ENCODE assay signal across 1 cellular context in genomic region chr7:151925446-151926335, GRCh38.
A peak's percentile ranks its signal among the peaks of the same experiment; 100 is the strongest.
TF ChIP-seq lines count a peak whose summit lies in the region.

No MANE protein-coding gene starts in this region.

TF ChIP-seq in K562, 482 proteins besides CTCF, POLR2A, EP300 and RAD21 (continued from another document and continues in another):
- TF ChIP-seq, protein P1, sequence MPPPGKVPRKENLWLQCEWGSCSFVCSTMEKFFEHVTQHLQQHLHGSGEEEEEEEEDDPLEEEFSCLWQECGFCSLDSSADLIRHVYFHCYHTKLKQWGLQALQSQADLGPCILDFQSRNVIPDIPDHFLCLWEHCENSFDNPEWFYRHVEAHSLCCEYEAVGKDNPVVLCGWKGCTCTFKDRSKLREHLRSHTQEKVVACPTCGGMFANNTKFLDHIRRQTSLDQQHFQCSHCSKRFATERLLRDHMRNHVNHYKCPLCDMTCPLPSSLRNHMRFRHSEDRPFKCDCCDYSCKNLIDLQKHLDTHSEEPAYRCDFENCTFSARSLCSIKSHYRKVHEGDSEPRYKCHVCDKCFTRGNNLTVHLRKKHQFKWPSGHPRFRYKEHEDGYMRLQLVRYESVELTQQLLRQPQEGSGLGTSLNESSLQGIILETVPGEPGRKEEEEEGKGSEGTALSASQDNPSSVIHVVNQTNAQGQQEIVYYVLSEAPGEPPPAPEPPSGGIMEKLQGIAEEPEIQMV (tag; conservative IDR thresholded peaks at IDR 0.05; ENCODE audit: low read depth), result peak; percentile 88
- TF ChIP-seq ZNF584 (CRISPR knock-in tag; IDR thresholded peaks at IDR 0.05; ENCODE audit: low read depth) (peak; percentile 98), ATF3 (IDR thresholded peaks at IDR 0.05) (peak; percentile 83), ATF3 (CRISPR knock-in tag; conservative IDR thresholded peaks at IDR 0.05) (peak; percentile 86), DDX20 (tag; IDR thresholded peaks at IDR 0.05; ENCODE audit: low read depth) (peak; percentile 90), ZKSCAN1 (IDR thresholded peaks at IDR 0.05; ENCODE audit: low read depth, low read length) (no peak), E2F3 (CRISPR knock-in tag; IDR thresholded peaks at IDR 0.05) (peak; percentile 88), MAZ (CRISPR knock-in tag; conservative IDR thresholded peaks at IDR 0.05 in 1 of 2, IDR thresholded peaks at IDR 0.05 in 1 of 2) (peak in 1 of 2 experiments; percentile 93; a peak in 2 of 4 replicates), DMBX1 (CRISPR knock-in tag; IDR thresholded peaks at IDR 0.05; ENCODE audit: borderline replicate concordance) (peak; percentile 96), ZNF583 (CRISPR knock-in tag; IDR thresholded peaks at IDR 0.05) (peak; percentile 96), MBD1 (CRISPR knock-in tag; IDR thresholded peaks at IDR 0.05) (no peak), THRB (CRISPR knock-in tag; conservative IDR thresholded peaks at IDR 0.05) (peak; percentile 97), STAT5B (CRISPR knock-in tag; IDR thresholded peaks at IDR 0.05) (no peak), PYGO2 (tag; IDR thresholded peaks at IDR 0.05) (peak; percentile 74), ZNF354B (CRISPR knock-in tag; IDR thresholded peaks at IDR 0.05) (peak; percentile 85), HIVEP1 (CRISPR knock-in tag; IDR thresholded peaks at IDR 0.05) (peak; percentile 93), HDAC8 (tag; IDR thresholded peaks at IDR 0.05) (peak; percentile 94), TRIM25 (IDR thresholded peaks at IDR 0.05; ENCODE audit: borderline replicate concordance) (no peak), GMEB1 (CRISPR knock-in tag; IDR thresholded peaks at IDR 0.05) (peak; percentile 62), ZNF395 (CRISPR knock-in tag; IDR thresholded peaks at IDR 0.05) (peak; percentile 99), EHMT2 (IDR thresholded peaks at IDR 0.05) (peak; percentile 66), SMARCA4 (IDR thresholded peaks at IDR 0.05) (peak; percentile 47; the same call in 1 of the 2 replicates), TEAD1 (CRISPR knock-in tag; IDR thresholded peaks at IDR 0.05) (peak in 1 of 2 experiments; percentile 95; a peak in 2 of 4 replicates), ZBTB7A (IDR thresholded peaks at IDR 0.05; ENCODE audit: borderline replicate concordance, control insufficient read depth, low read depth, low read length) (no peak), TOE1 (IDR thresholded peaks at IDR 0.05; ENCODE audit: borderline replicate concordance) (peak; percentile 87), TOE1 (CRISPR knock-in tag; IDR thresholded peaks at IDR 0.05; ENCODE audit: borderline replicate concordance, low read depth) (no peak), ZNF445 (CRISPR knock-in tag; IDR thresholded peaks at IDR 0.05; ENCODE audit: low read depth) (peak; percentile 69; the same call in 1 of the 2 replicates), HDAC2 (IDR thresholded peaks at IDR 0.05) (no peak), ZNF311 (CRISPR knock-in tag; IDR thresholded peaks at IDR 0.05) (peak; percentile 96), ZNF239 (CRISPR knock-in tag; IDR thresholded peaks at IDR 0.05) (peak; percentile 86), NCOA6 (IDR thresholded peaks at IDR 0.05) (no peak), SMAD4 (CRISPR knock-in tag; conservative IDR thresholded peaks at IDR 0.05) (peak; percentile 93), SOX6 (IDR thresholded peaks at IDR 0.05) (0 out of 2 replicates have a peak, but pooled peaks have one; percentile 22), MBD2 (IDR thresholded peaks at IDR 0.05; ENCODE audit: borderline replicate concordance, low read depth) (no peak), YY1 (IDR thresholded peaks at IDR 0.05; ENCODE audit: borderline replicate concordance in 1 of 3, control insufficient read depth in 1 of 3, extremely low read depth in 1 of 3, insufficient read depth in 3 of 3, insufficient read length in 1 of 3, insufficient replicate concordance in 2 of 3, low read depth in 1 of 3, low read length in 2 of 3) (peak in 2 of 3 experiments; percentile 55 to 69), ZNF347 (CRISPR knock-in tag; IDR thresholded peaks at IDR 0.05; ENCODE audit: low read depth) (peak; percentile 84; the same call in 1 of the 2 replicates), MYNN (IDR thresholded peaks at IDR 0.05) (no peak), MYNN (CRISPR knock-in tag; IDR thresholded peaks at IDR 0.05) (no peak), ZNF165 (CRISPR knock-in tag; IDR thresholded peaks at IDR 0.05; ENCODE audit: borderline replicate concordance) (peak; percentile 94), MTF1 (CRISPR knock-in tag; IDR thresholded peaks at IDR 0.05; ENCODE audit: borderline replicate concordance) (no peak), ZNF274 (IDR thresholded peaks at IDR 0.05; ENCODE audit: borderline replicate concordance, low read depth, low read length) (no peak), KAT8 (IDR thresholded peaks at IDR 0.05; ENCODE audit: low read depth) (no peak), BACH1 (tag; IDR thresholded peaks at IDR 0.05) (peak; percentile 96), ZNF589 (CRISPR knock-in tag; IDR thresholded peaks at IDR 0.05; ENCODE audit: low read depth) (peak; percentile 95), NR2C2 (CRISPR knock-in tag; IDR thresholded peaks at IDR 0.05) (no peak), NR2C2 (tag; IDR thresholded peaks at IDR 0.05) (peak; percentile 78), ZNF41 (CRISPR knock-in tag; conservative IDR thresholded peaks at IDR 0.05) (peak; percentile 90; the same call in 1 of the 2 replicates), ZNF316 (IDR thresholded peaks at IDR 0.05) (peak; percentile 97), BCL6 (CRISPR knock-in tag; IDR thresholded peaks at IDR 0.05) (peak; percentile 92)
- TF ChIP-seq, protein P2, sequence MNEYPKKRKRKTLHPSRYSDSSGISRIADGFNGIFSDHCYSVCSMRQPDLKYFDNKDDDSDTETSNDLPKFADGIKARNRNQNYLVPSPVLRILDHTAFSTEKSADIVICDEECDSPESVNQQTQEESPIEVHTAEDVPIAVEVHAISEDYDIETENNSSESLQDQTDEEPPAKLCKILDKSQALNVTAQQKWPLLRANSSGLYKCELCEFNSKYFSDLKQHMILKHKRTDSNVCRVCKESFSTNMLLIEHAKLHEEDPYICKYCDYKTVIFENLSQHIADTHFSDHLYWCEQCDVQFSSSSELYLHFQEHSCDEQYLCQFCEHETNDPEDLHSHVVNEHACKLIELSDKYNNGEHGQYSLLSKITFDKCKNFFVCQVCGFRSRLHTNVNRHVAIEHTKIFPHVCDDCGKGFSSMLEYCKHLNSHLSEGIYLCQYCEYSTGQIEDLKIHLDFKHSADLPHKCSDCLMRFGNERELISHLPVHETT (CRISPR knock-in tag; conservative IDR thresholded peaks at IDR 0.05 in 1 of 2, IDR thresholded peaks at IDR 0.05 in 1 of 2), result peak in 1 of 2 experiments; percentile 98; a peak in 2 of 4 replicates
- TF ChIP-seq, protein P3, sequence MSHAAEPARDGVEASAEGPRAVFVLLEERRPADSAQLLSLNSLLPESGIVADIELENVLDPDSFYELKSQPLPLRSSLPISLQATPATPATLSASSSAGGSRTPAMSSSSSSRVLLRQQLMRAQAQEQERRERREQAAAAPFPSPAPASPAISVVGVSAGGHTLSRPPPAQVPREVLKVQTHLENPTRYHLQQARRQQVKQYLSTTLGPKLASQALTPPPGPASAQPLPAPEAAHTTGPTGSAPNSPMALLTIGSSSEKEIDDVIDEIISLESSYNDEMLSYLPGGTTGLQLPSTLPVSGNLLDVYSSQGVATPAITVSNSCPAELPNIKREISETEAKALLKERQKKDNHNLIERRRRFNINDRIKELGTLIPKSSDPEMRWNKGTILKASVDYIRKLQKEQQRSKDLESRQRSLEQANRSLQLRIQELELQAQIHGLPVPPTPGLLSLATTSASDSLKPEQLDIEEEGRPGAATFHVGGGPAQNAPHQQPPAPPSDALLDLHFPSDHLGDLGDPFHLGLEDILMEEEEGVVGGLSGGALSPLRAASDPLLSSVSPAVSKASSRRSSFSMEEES (CRISPR knock-in tag; IDR thresholded peaks at IDR 0.05), result peak; percentile 96
- TF ChIP-seq, protein P4, sequence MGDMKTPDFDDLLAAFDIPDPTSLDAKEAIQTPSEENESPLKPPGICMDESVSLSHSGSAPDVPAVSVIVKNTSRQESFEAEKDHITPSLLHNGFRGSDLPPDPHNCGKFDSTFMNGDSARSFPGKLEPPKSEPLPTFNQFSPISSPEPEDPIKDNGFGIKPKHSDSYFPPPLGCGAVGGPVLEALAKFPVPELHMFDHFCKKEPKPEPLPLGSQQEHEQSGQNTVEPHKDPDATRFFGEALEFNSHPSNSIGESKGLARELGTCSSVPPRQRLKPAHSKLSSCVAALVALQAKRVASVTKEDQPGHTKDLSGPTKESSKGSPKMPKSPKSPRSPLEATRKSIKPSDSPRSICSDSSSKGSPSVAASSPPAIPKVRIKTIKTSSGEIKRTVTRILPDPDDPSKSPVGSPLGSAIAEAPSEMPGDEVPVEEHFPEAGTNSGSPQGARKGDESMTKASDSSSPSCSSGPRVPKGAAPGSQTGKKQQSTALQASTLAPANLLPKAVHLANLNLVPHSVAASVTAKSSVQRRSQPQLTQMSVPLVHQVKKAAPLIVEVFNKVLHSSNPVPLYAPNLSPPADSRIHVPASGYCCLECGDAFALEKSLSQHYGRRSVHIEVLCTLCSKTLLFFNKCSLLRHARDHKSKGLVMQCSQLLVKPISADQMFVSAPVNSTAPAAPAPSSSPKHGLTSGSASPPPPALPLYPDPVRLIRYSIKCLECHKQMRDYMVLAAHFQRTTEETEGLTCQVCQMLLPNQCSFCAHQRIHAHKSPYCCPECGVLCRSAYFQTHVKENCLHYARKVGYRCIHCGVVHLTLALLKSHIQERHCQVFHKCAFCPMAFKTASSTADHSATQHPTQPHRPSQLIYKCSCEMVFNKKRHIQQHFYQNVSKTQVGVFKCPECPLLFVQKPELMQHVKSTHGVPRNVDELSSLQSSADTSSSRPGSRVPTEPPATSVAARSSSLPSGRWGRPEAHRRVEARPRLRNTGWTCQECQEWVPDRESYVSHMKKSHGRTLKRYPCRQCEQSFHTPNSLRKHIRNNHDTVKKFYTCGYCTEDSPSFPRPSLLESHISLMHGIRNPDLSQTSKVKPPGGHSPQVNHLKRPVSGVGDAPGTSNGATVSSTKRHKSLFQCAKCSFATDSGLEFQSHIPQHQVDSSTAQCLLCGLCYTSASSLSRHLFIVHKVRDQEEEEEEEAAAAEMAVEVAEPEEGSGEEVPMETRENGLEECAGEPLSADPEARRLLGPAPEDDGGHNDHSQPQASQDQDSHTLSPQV (IDR thresholded peaks at IDR 0.05), result peak; percentile 98
